8 cellular contexts compared by ENCODE assay signal in the genomic region with DNA sequence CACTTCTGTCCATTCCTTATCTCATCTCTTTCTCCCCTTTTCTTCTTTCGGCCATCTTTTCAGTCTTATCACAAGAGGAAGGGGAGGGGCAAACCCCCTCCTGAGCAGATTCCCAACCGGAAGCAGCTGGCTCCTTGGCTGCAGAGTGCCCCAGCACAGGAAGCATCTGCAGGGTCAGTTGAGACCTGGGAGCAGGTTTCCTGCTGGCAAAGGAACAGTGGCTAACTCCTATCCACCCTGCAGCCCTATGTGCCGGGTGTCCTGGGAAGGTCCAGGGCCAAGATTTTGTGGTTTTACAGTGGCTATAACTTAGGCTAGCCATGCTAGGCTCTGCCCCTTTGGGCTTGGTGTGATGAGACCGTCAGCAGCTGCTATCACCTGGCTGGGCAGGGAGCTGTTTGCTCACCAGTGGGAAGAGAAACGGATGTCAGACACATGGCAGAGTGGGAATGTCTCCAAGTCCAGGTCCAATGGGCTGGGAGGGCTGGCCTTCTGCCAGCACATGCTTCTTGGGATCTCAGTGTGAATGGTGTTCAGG. TPM values are rescaled to one million over a fixed set of nuclear protein-coding genes. Genes with fewer than 3 reads are reported as not detected.
A peak's percentile ranks its signal among the peaks of the same experiment; 100 is the strongest.
DNase-seq lines count a peak whose midpoint lies in the region; ATAC-seq and TF ChIP-seq lines count a peak whose summit lies in the region.

No MANE protein-coding gene starts in this region.

- DNase-seq in activated CD8-positive, alpha-beta memory T cell treated with anti-CD3 and anti-CD28 coated beads, Interleukin-2, amount 10 ng/mL, durations not matched to agents 7 days and 5 days, result peak; percentile 34
- DNase-seq in activated CD8-positive, alpha-beta memory T cell treated with anti-CD3 and anti-CD28 coated beads, Interleukin-2, amount 50 U/mL, for 48 hours, result no peak
- DNase-seq in glomerular visceral epithelial cell (ENCODE audit: extremely low spot score), result peak; percentile 84
- peak; percentile 42 for DNase-seq in renal cortical epithelial cell (ENCODE audit: low read depth)
- no peak for DNase-seq in Ammon's horn (ENCODE audit: low spot score)
- no peak for DNase-seq in activated CD4-positive, alpha-beta T cell treated with anti-CD3 and anti-CD28 coated beads for 48 hours
- DNase-seq in GM13977 (ENCODE audit: low spot score), result no peak

- peaks cover 80% of the 10 kb centered on the region for H3K4me1 Mint-ChIP-seq in activated CD8-positive, alpha-beta memory T cell treated with anti-CD3 and anti-CD28 coated beads, Interleukin-2, amount 10 ng/mL, durations not matched to agents 7 days and 5 days

- H3K9me3 Mint-ChIP-seq in activated CD8-positive, alpha-beta memory T cell treated with anti-CD3 and anti-CD28 coated beads, Interleukin-2, amount 10 ng/mL, durations not matched to agents 7 days and 5 days (ENCODE audit: low read depth), result no peaks in the 10 kb centered on the region

- no peak for ATAC-seq in activated CD8-positive, alpha-beta memory T cell treated with anti-CD3 and anti-CD28 coated beads, Interleukin-2, amount 10 ng/mL, durations not matched to agents 7 days and 5 days
- ATAC-seq in SK-N-SH treated with all-trans-retinoic acid at 6 μM for 48 hours, result peak; percentile 31

- H3K36me3 Mint-ChIP-seq in activated CD8-positive, alpha-beta memory T cell treated with anti-CD3 and anti-CD28 coated beads, Interleukin-2, amount 10 ng/mL, durations not matched to agents 7 days and 5 days, result peaks cover 49% of the 10 kb centered on the region

- H3K4me3 Mint-ChIP-seq in activated CD8-positive, alpha-beta memory T cell treated with anti-CD3 and anti-CD28 coated beads, Interleukin-2, amount 10 ng/mL, durations not matched to agents 7 days and 5 days, result no peak overlapping the region

- CTCF ChIA-PET in activated CD8-positive, alpha-beta memory T cell treated with anti-CD3 and anti-CD28 coated beads, Interleukin-2, amount 10 ng/mL, durations not matched to agents 7 days and 5 days (lab: Charles Lee), result interaction anchor here (1.3 to 31.7 kb wide), 7 partner anchors 11 to 115 kb away, joined by 3 to 950 read pairs (median 14); a partner anchor contains a TSS

- in situ Hi-C loops in GM13977 (cut with MboI; ENCODE audit: low pct_unique_long_range_greater_than_20kb, low sequenced_read_pairs, unreplicated experiment), result loop anchor here (5.0 kb wide), 1 partner anchor 44 kb away; no protein-coding TSS in a partner anchor

- H3K27ac Mint-ChIP-seq in activated CD8-positive, alpha-beta memory T cell treated with anti-CD3 and anti-CD28 coated beads, Interleukin-2, amount 10 ng/mL, durations not matched to agents 7 days and 5 days, result peak overlapping the region; percentile 42

- no peak for TF ChIP-seq CTCF in GM13977 (IDR thresholded peaks at IDR 0.05; ENCODE audit: extremely low read depth, insufficient read depth, missing control alignments)

- H3K27me3 Mint-ChIP-seq in activated CD8-positive, alpha-beta memory T cell treated with anti-CD3 and anti-CD28 coated beads, Interleukin-2, amount 10 ng/mL, durations not matched to agents 7 days and 5 days, result no peaks in the 10 kb centered on the region

TF ChIP-seq in SK-N-SH treated with all-trans-retinoic acid at 6 μM for 48 hours, 23 proteins besides CTCF, POLR2A, EP300 and RAD21:
- TF ChIP-seq ZFP3 (CRISPR knock-in tag; IDR thresholded peaks at IDR 0.05), result peak; percentile 94
- TF ChIP-seq, protein P1, sequence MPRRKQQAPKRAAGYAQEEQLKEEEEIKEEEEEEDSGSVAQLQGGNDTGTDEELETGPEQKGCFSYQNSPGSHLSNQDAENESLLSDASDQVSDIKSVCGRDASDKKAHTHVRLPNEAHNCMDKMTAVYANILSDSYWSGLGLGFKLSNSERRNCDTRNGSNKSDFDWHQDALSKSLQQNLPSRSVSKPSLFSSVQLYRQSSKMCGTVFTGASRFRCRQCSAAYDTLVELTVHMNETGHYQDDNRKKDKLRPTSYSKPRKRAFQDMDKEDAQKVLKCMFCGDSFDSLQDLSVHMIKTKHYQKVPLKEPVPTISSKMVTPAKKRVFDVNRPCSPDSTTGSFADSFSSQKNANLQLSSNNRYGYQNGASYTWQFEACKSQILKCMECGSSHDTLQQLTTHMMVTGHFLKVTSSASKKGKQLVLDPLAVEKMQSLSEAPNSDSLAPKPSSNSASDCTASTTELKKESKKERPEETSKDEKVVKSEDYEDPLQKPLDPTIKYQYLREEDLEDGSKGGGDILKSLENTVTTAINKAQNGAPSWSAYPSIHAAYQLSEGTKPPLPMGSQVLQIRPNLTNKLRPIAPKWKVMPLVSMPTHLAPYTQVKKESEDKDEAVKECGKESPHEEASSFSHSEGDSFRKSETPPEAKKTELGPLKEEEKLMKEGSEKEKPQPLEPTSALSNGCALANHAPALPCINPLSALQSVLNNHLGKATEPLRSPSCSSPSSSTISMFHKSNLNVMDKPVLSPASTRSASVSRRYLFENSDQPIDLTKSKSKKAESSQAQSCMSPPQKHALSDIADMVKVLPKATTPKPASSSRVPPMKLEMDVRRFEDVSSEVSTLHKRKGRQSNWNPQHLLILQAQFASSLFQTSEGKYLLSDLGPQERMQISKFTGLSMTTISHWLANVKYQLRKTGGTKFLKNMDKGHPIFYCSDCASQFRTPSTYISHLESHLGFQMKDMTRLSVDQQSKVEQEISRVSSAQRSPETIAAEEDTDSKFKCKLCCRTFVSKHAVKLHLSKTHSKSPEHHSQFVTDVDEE (CRISPR knock-in tag; IDR thresholded peaks at IDR 0.05), result no peak
TF ChIP-seq in SK-N-SH treated with all-trans-retinoic acid at 6 μM for 48 hours: peak in this region for 1.

RNA-seq across cellular contexts. Expression of a gene that starts 40.4 kb away (rescaled TPM):
- 10 to 100 TPM; 24.9 to 51.3 TPM for total RNA-seq in activated CD8-positive, alpha-beta memory T cell treated with anti-CD3 and anti-CD28 coated beads, Interleukin-2, amount 10 ng/mL, durations not matched to agents 7 days and 5 days
- 14.5 and 20.8 TPM in 2 replicates for total RNA-seq in renal cortical epithelial cell

Comparison
In these comparisons a context has a peak if more than half of its experiments do, and no peak if none do; other contexts are left out.
1. DNase-seq: peak in activated CD8-positive, alpha-beta memory T cell treated with anti-CD3 and anti-CD28 coated beads, Interleukin-2, amount 10 ng/mL, durations not matched to agents 7 days and 5 days (single experiment), glomerular visceral epithelial cell (single experiment) and renal cortical epithelial cell (single experiment); none in activated CD8-positive, alpha-beta memory T cell treated with anti-CD3 and anti-CD28 coated beads, Interleukin-2, amount 50 U/mL, for 48 hours (single experiment), Ammon's horn (single experiment), activated CD4-positive, alpha-beta T cell treated with anti-CD3 and anti-CD28 coated beads for 48 hours (single experiment) and GM13977 (single experiment).